In genomic region chr6:37993596-37993995, GRCh38 we compare ENCODE assay signal across 2 cellular contexts.
TF ChIP-seq lines count a peak whose summit lies in the region.

No MANE protein-coding gene starts in this region.

TF ChIP-seq in GM12878, 131 proteins besides CTCF, POLR2A, EP300 and RAD21 (continued from another document):
- TF ChIP-seq ATF2 (IDR thresholded peaks at IDR 0.05; ENCODE audit: low read length) = no peak
- no peak for TF ChIP-seq BCL11A (IDR thresholded peaks at IDR 0.05; ENCODE audit: low read depth, low read length)

TF ChIP-seq in neural cell, 6 proteins besides CTCF, POLR2A, EP300 and RAD21 (continued from another document):
- TF ChIP-seq REST (IDR thresholded peaks at IDR 0.05; ENCODE audit: borderline replicate concordance) (no peak), POLR2AphosphoS5 (IDR thresholded peaks at IDR 0.05) (no peak)
